7 cellular contexts compared by ENCODE assay signal in genomic region chr4:1246901-1247810, GRCh38. TPM values are rescaled to one million over a fixed set of nuclear protein-coding genes. Genes with fewer than 3 reads are reported as not detected.
DNase-seq lines count a peak whose midpoint lies in the region; ATAC-seq and TF ChIP-seq lines count a peak whose summit lies in the region.

No MANE protein-coding gene starts in this region.

- H3K27ac ChIP-seq in angular gyrus (ENCODE audit: low read depth, low read length): peak overlapping the region; percentile 64
- peak overlapping the region; percentile 77 for H3K27ac ChIP-seq in smooth muscle cell (ENCODE audit: low read depth)

- H2AFZ ChIP-seq in smooth muscle cell (ENCODE audit: low read depth): no peak overlapping the region

- H3K9ac ChIP-seq in smooth muscle cell (ENCODE audit: low read depth): peak overlapping the region; percentile 89

- no peaks in the 10 kb centered on the region for H3F3A ChIP-seq in smooth muscle cell (ENCODE audit: low read depth)

- H3K4me2 ChIP-seq in smooth muscle cell: peak overlapping the region; percentile 99

- no peaks in the 10 kb centered on the region for H3K27me3 ChIP-seq in smooth muscle cell (ENCODE audit: low read depth)

- peaks cover 62% of the 10 kb centered on the region for H3K79me2 ChIP-seq in smooth muscle cell (ENCODE audit: low read depth)

- TF ChIP-seq CTCF in LNCaP clone FGC (IDR thresholded peaks at IDR 0.05; ENCODE audit: control insufficient read depth, extremely low read depth, insufficient read depth) (no peak), smooth muscle cell (IDR thresholded peaks at IDR 0.05; ENCODE audit: borderline replicate concordance, insufficient read depth, poor library complexity, severe bottlenecking) (no peak)

- ATAC-seq in HG03457 (IDR thresholded peaks at IDR 0.05; ENCODE audit: unreplicated experiment): no peak

- H3K9me3 ChIP-seq in smooth muscle cell (replicated peaks; ENCODE audit: low read depth): no peaks in the 10 kb centered on the region

- DNase-seq in LNCaP clone FGC (ENCODE audit: low read depth): no peak
- no peak for DNase-seq in smooth muscle cell (lab: John Stamatoyannopoulos, UW; ENCODE audit: unreplicated experiment)
- no peak for DNase-seq in NCI-H2081 treated with DMSO at 0.1 percent for 48 hours (lab: John Stamatoyannopoulos, UW)

- no peaks in the 10 kb centered on the region for H3K36me3 ChIP-seq in smooth muscle cell (ENCODE audit: low read depth)

- H3K4me1 ChIP-seq in smooth muscle cell (ENCODE audit: low read depth): peaks cover 17% of the 10 kb centered on the region

- 27% methylated on average over 37 of the region's 46 CpGs for WGBS in smooth muscle cell (ENCODE audit: low lambda C conversion rate)

- H3K4me3 ChIP-seq in GM08714 (ENCODE audit: low read length) (peak overlapping the region; percentile 96), LNCaP clone FGC (ENCODE audit: low read depth, low read length) (peak overlapping the region; percentile 85), iPS-11a (ENCODE audit: low read depth, low read length) (peak overlapping the region; percentile 69), smooth muscle cell (peak overlapping the region; percentile 98)

- peaks cover 53% of the 10 kb centered on the region for H4K20me1 ChIP-seq in smooth muscle cell (ENCODE audit: low read depth)

RNA-seq across cellular contexts. Expression of gene CTBP1, which starts 1.8 kb away (rescaled TPM):
- 59.1 and 76.9 TPM in 2 replicates for total RNA-seq in smooth muscle cell
- 132 and 135 TPM in 2 replicates for polyA plus RNA-seq in smooth muscle cell

RNA-seq across cellular contexts. Expression of gene MAEA, which starts 42.5 kb away (rescaled TPM):
- 40.8 and 48.2 TPM in 2 replicates for total RNA-seq in smooth muscle cell
- 48.0 and 60.9 TPM in 2 replicates for polyA plus RNA-seq in smooth muscle cell
